8 cellular contexts compared by ENCODE assay signal in the genomic region with DNA sequence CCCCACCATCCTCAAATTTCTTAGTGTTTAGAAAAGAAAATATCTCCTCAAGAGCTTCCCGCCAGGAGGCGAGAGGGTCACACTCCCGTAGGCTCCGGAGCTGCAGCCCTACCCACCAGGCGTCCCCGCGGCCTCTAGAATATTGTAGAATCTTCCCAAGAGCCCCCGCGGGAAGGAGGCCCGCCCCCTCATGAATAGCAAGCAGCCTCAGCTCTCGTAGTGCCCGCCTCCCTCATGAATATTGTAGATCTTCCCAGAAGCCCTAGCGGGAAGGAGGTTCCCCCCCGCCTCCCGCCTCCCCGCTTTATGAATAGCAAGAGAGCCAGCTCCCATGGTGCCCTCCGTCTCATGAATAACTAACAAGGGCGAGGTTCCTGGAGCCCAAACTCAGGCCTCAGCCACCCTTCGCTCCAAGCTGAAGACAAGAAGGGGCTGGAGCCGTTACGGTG. TPM values are rescaled to one million over a fixed set of nuclear protein-coding genes. Genes with fewer than 3 reads are reported as not detected.
DNase-seq lines count a peak whose midpoint lies in the region; ATAC-seq and TF ChIP-seq lines count a peak whose summit lies in the region.

FBXO47 (minus strand) TSS at position 114 of the 449 bp plus-strand sequence. CDS start 4,378 bp downstream, outside the sequence.

- 31% methylated on average over 21 of the region's 21 CpGs; no CpG with 5 or more reads in 1 of the 2 donors for WGBS in transverse colon (ENCODE audit: low coverage in 1 of 2), 2 donors

- no peak for TF ChIP-seq CTCF in astrocyte of the spinal cord (IDR thresholded peaks at IDR 0.05; ENCODE audit: low read depth, low read length)
- peak in 2 of 5 experiments; percentile 25 to 32 for TF ChIP-seq CTCF in transverse colon (IDR thresholded peaks at IDR 0.05)

- no peaks in the 10 kb centered on the region for H3K9me3 ChIP-seq in transverse colon

- ATAC-seq in GM19395 (IDR thresholded peaks at IDR 0.05; ENCODE audit: unreplicated experiment), result peak; percentile 62

- H3K27me3 ChIP-seq in transverse colon, result no peaks in the 10 kb centered on the region

- H3K4me1 ChIP-seq in transverse colon, result peaks cover 0 to 12% (median 3%) of the 10 kb centered on the region in 4 donors

- no peak for TF ChIP-seq EP300 in transverse colon (IDR thresholded peaks at IDR 0.05; ENCODE audit: low read depth)

- H3K27ac ChIP-seq in transverse colon, result peak within 1 kb of the TSS; percentile 56 to 71 (median 68)

- intact Hi-C loops in transverse colon (cut with DNase I; ENCODE audit: low total_unique reads), result no loop called here

- TF ChIP-seq POLR2A in transverse colon (IDR thresholded peaks at IDR 0.05), result peak; percentile 21

- in situ Hi-C loops in astrocyte of the spinal cord (cut with HindIII; ENCODE audit: low sequenced_read_pairs), result no loop called here
- in situ Hi-C loops in transverse colon (cut with MboI; ENCODE audit: low pct_ligation_motif_present in 1 of 4, low pct_unique_long_range_greater_than_20kb in 1 of 4, low sequenced_read_pairs in 3 of 4), result no loop called here

- no peaks in the 10 kb centered on the region for H3K36me3 ChIP-seq in transverse colon

- H3K4me3 ChIP-seq in astrocyte of the spinal cord (ENCODE audit: low read depth, low read length) (peak within 1 kb of the TSS; percentile 24), transverse colon (peak within 1 kb of the TSS in 3 of 4 donors; percentile 8 to 39 (median 22))

- DNase-seq in T1000 (lab: John Stamatoyannopoulos, UW) (peak; percentile 69), astrocyte of the spinal cord (ENCODE audit: low read depth, low spot score) (peak; percentile 92), hepatic stellate cell (ENCODE audit: low spot score) (peak; percentile 35), pulmonary artery endothelial cell (ENCODE audit: low read depth, low spot score) (peak; percentile 73), transverse colon (peak; percentile 86), NCI-H226 (no peak), KG1 (lab: John Stamatoyannopoulos, UW) (no peak)

RNA-seq across cellular contexts. Expression of gene FBXO47, which starts in this region (rescaled TPM):
- total RNA-seq in pulmonary artery endothelial cell (not detected in 2 replicates), transverse colon (not detected)

Comparison
In these comparisons a context has a peak if more than half of its experiments do, and no peak if none do; other contexts are left out.
1. Peak in DNase-seq in pulmonary artery endothelial cell; RNA of the gene not detected or under 1 TPM.
2. Peak in DNase-seq, H3K4me3 ChIP-seq and H3K27ac ChIP-seq in transverse colon; RNA of the gene not detected or under 1 TPM.
3. DNase-seq: peak in T1000 (single experiment), astrocyte of the spinal cord (single experiment) and hepatic stellate cell (single experiment); none in NCI-H226 (single experiment) and KG1 (single experiment).